ENCODE assay signal across 9 cellular contexts in the genomic region with DNA sequence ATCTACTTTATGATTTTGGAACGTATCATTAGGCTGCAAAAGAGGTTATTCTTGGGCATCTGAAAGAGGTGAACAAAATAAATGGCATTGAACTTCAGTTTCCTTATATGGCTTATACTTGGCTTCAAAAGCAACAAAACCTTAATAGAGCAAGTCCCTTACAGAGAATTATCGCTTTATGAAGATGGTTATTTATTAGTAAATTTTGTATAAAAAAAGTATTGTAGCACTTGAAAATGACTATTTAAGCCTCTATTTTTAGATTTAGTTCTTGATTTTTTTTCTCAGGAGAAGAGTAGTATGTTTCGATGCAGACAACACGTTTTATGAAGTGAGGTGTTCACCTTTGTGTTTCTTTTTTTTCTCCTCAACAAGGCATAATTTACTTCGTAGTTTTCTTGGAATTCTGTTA. TPM values are rescaled to one million over a fixed set of nuclear protein-coding genes. Genes with fewer than 3 reads are reported as not detected.
DNase-seq lines count a peak whose midpoint lies in the region; ATAC-seq and TF ChIP-seq lines count a peak whose summit lies in the region.
"Had no signal": no experiment of that assay in that cellular context is flagged by ENCODE, and none has a peak within 500 bp of the region (broad histone marks: within the 10 kb centered on the region; RNA-seq: fewer than 3 reads in every experiment).

No MANE protein-coding gene starts in this region.

- H3K4me1 Mint-ChIP-seq in activated CD4-positive, alpha-beta memory T cell treated with anti-CD3 and anti-CD28 coated beads for 36 hours (ENCODE audit: low read depth) = peaks cover 48% of the 10 kb centered on the region

- POLR2A ChIA-PET in activated CD4-positive, alpha-beta memory T cell treated with anti-CD3 and anti-CD28 coated beads for 36 hours (lab: Charles Lee) = no interaction called here

- no peaks in the 10 kb centered on the region for H3K9me3 ChIP-seq in stomach

- H3K27me3 Mint-ChIP-seq in activated CD4-positive, alpha-beta memory T cell treated with anti-CD3 and anti-CD28 coated beads for 36 hours = no peaks in the 10 kb centered on the region

- H3K27ac ChIP-seq in stomach = peak overlapping the region in 4 of 5 donors; percentile 97 to 100 (median 100)

- H3K4me3 ChIP-seq in iPS-11a (ENCODE audit: low read depth, low read length) = peak overlapping the region; percentile 90
- peak overlapping the region; percentile 81 to 92 (median 86) for H3K4me3 ChIP-seq in stomach

- H3K27ac Mint-ChIP-seq in activated CD4-positive, alpha-beta memory T cell treated with anti-CD3 and anti-CD28 coated beads for 36 hours = peak overlapping the region; percentile 98

- peak overlapping the region; percentile 89 for H3K4me3 Mint-ChIP-seq in activated CD4-positive, alpha-beta memory T cell treated with anti-CD3 and anti-CD28 coated beads for 36 hours

- H3K27me3 ChIP-seq in stomach = no peaks in the 10 kb centered on the region

- ATAC-seq in HG03354 (IDR thresholded peaks at IDR 0.05; ENCODE audit: poor library complexity, severe bottlenecking, unreplicated experiment) = no peak

- no peak for TF ChIP-seq CTCF in stomach (IDR thresholded peaks at IDR 0.05)

- H3K4me1 ChIP-seq in stomach = peaks cover 10 to 66% (median 33%) of the 10 kb centered on the region in 4 donors

- 8 to 10% (median 9%) methylated on average over 5 of the region's 5 CpGs for WGBS in stomach, 5 donors

- intact Hi-C loops in activated CD4-positive, alpha-beta memory T cell treated with anti-CD3 and anti-CD28 coated beads for 36 hours (cut with micrococcal nuclease) = loop anchor here (5.0 kb wide), 4 partner anchors 51 to 891 kb away; a partner anchor contains a TSS
- intact Hi-C loops in stomach (cut with DNase I; ENCODE audit: low total_unique reads) = no loop called here

- peak; percentile 10 for DNase-seq in NCI-H446 treated with DMSO at 0.1 percent for 48 hours (lab: John Stamatoyannopoulos, UW)
- no peak for DNase-seq in NCI-H446 (lab: John Stamatoyannopoulos, UW)
- DNase-seq in activated CD4-positive, alpha-beta memory T cell treated with anti-CD3 and anti-CD28 coated beads for 36 hours = no peak
- no peak for DNase-seq in stomach
- no peak for DNase-seq in NCI-H526 treated with DMSO at 0.1 percent for 48 hours (lab: John Stamatoyannopoulos, UW)
- DNase-seq in NCI-H226 = no peak
- DNase-seq: posterior cingulate gyrus had no signal

- CTCF ChIA-PET in activated CD4-positive, alpha-beta memory T cell treated with anti-CD3 and anti-CD28 coated beads for 36 hours (lab: Charles Lee) = no interaction called here

- H3K36me3 Mint-ChIP-seq in activated CD4-positive, alpha-beta memory T cell treated with anti-CD3 and anti-CD28 coated beads for 36 hours = peaks cover 6% of the 10 kb centered on the region

- no peak for TF ChIP-seq EP300 in stomach (IDR thresholded peaks at IDR 0.05)

- H3K36me3 ChIP-seq in stomach = no peaks in the 10 kb centered on the region

- TF ChIP-seq POLR2A in stomach (IDR thresholded peaks at IDR 0.05) = no peak

- H3K9me3 Mint-ChIP-seq in activated CD4-positive, alpha-beta memory T cell treated with anti-CD3 and anti-CD28 coated beads for 36 hours = no peaks in the 10 kb centered on the region

RNA-seq across cellular contexts. Expression of a gene that starts 2.0 kb away (rescaled TPM):
- 10 to 100 TPM; 42.6 to 47.0 TPM for total RNA-seq in activated CD4-positive, alpha-beta memory T cell treated with anti-CD3 and anti-CD28 coated beads for 36 hours
- total RNA-seq in stomach = 100 to 1,000 TPM in 1 of 5 donors, 10 to 100 TPM in 4; 30.1 to 207 (median 62.6) TPM
- 10 to 100 TPM; 10.3 to 24.3 (median 15.3) TPM for polyA plus RNA-seq in stomach
